Comparison of ENCODE assay signal across 24 cellular contexts in genomic region chr17:64186171-64187092, GRCh38. TPM values are rescaled to one million over a fixed set of nuclear protein-coding genes. Genes with fewer than 3 reads are reported as not detected.
DNase-seq lines count a peak whose midpoint lies in the region; ATAC-seq, FAIRE-seq and TF ChIP-seq lines count a peak whose summit lies in the region.
"Had no signal": no experiment of that assay in that cellular context is flagged by ENCODE, and none has a peak within 500 bp of the region (broad histone marks: within the 10 kb centered on the region; RNA-seq: fewer than 3 reads in every experiment).

No MANE protein-coding gene starts in this region.

- TF ChIP-seq CTCF in Caco-2 (IDR thresholded peaks at IDR 0.05; ENCODE audit: insufficient read depth in 1 of 2, low read depth in 1 of 2, low read length in 1 of 2, severe bottlenecking in 1 of 2, unreplicated experiment in 1 of 2) (no peak), RWPE1 (conservative IDR thresholded peaks at IDR 0.05; ENCODE audit: low read depth) (no peak), fibroblast of villous mesenchyme (IDR thresholded peaks at IDR 0.05; ENCODE audit: insufficient read depth, low read depth, low read length) (no peak), gastrocnemius medialis (IDR thresholded peaks at IDR 0.05 in 4 of 5, conservative IDR thresholded peaks at IDR 0.05 in 1 of 5) (no peak)

- H3K27ac ChIP-seq in RWPE1 (peak overlapping the region; percentile 3; the same call in 1 of the 2 replicates), gastrocnemius medialis (peak overlapping the region; percentile 72 to 79 (median 77))
- H3K27ac ChIP-seq: A549, BLaER1 had no signal

- H3K4me3 Mint-ChIP-seq in Caco-2 (ENCODE audit: unreplicated experiment), result no peak overlapping the region
- H3K4me3 Mint-ChIP-seq: CD8-positive, alpha-beta memory T cell; H9; IgD-negative memory B cell had no signal

- BruUV-seq in Caco-2 (replicated peaks; lab: Mats Ljungman, UMichigan), result no TSS peak

- no peak for FAIRE-seq in H54 (lab: Jason Lieb, UNC)
- FAIRE-seq: A549, G401.6, HTR-8/SVneo had no signal

- H3K27me3 ChIP-seq in Caco-2 (replicated peaks; ENCODE audit: control insufficient read depth, insufficient read depth, low read length) (no peaks in the 10 kb centered on the region), gastrocnemius medialis (no peaks in the 10 kb centered on the region)
- H3K27me3 ChIP-seq: BLaER1, Peyer's patch had no signal

- peaks cover 21% of the 10 kb centered on the region for H3K4me1 Mint-ChIP-seq in Caco-2 (ENCODE audit: low read depth, unreplicated experiment)
- H3K4me1 Mint-ChIP-seq: H9, IgD-negative memory B cell had no signal

- POLR2A ChIA-PET in Caco-2 (lab: Charles Lee), result no interaction called here
- POLR2A ChIA-PET in RWPE1 (lab: Yijun Ruan, JAX; ENCODE audit: low non-redundant PET), result no interaction called here

- H3K36me3 Mint-ChIP-seq in Caco-2 (ENCODE audit: insufficient read depth, unreplicated experiment), result peaks cover 12% of the 10 kb centered on the region

- ATAC-seq in gastrocnemius medialis (peak; percentile 34 to 48), GM21423 (IDR thresholded peaks at IDR 0.05; ENCODE audit: unreplicated experiment) (no peak)
- ATAC-seq: Right ventricle myocardium inferior had no signal

- H3K36me3 ChIP-seq in Caco-2 (ENCODE audit: control insufficient read depth, insufficient read depth, low read length) (no peaks in the 10 kb centered on the region), gastrocnemius medialis (peaks cover 0 to 7% of the 10 kb centered on the region in 2 donors)

- H3K27me3 Mint-ChIP-seq in Caco-2 (ENCODE audit: insufficient read depth, unreplicated experiment), result no peaks in the 10 kb centered on the region
- H3K27me3 Mint-ChIP-seq: CD8-positive, alpha-beta memory T cell; IgD-negative memory B cell had no signal

- H3K4me3 ChIP-seq in Caco-2 (ENCODE audit: low read depth, low read length) (no peak overlapping the region), fibroblast of villous mesenchyme (ENCODE audit: low read depth, low read length) (no peak overlapping the region), gastrocnemius medialis (no peak overlapping the region)
- H3K4me3 ChIP-seq: A549, BLaER1, Peyer's patch had no signal

- in situ Hi-C loops in gastrocnemius medialis (cut with MboI; ENCODE audit: low sequenced_read_pairs in 4 of 4), result no loop called here

- CTCF ChIA-PET in Caco-2 (lab: Charles Lee), result no interaction called here
- CTCF ChIA-PET in RWPE1 (lab: Yijun Ruan, JAX), result no interaction called here

- H3K9me3 ChIP-seq in Caco-2, result no peaks in the 10 kb centered on the region
- H3K9me3 ChIP-seq in gastrocnemius medialis, result no peaks in the 10 kb centered on the region
- H3K9me3 ChIP-seq: A549, BLaER1, Peyer's patch had no signal

- H3K4me1 ChIP-seq in Caco-2 (peaks cover 25% of the 10 kb centered on the region), gastrocnemius medialis (peaks cover 11 to 23% of the 10 kb centered on the region in 2 donors)
- H3K4me1 ChIP-seq: A549 had no signal

- H3K27ac Mint-ChIP-seq in Caco-2 (ENCODE audit: unreplicated experiment), result peak overlapping the region; percentile 86
- H3K27ac Mint-ChIP-seq: IgD-negative memory B cell had no signal

- intact Hi-C loops in Caco-2 (cut with micrococcal nuclease; ENCODE audit: unreplicated experiment) (loop anchor here (1.0 to 2.0 kb wide), 2 partner anchors 30 to 41 kb away; no protein-coding TSS in a partner anchor), gastrocnemius medialis (cut with DNase I; ENCODE audit: low total_unique reads) (no loop called here)

- TF ChIP-seq POLR2A in gastrocnemius medialis (IDR thresholded peaks at IDR 0.05) (no peak), H54 (IDR thresholded peaks at IDR 0.05; ENCODE audit: low read depth, low read length) (no peak)

- H3K9me3 Mint-ChIP-seq in Caco-2 (ENCODE audit: unreplicated experiment), result no peaks in the 10 kb centered on the region
- H3K9me3 Mint-ChIP-seq: CD8-positive, alpha-beta memory T cell; H9; IgD-negative memory B cell had no signal

- DNase-seq in Caco-2 (no peak), RWPE1 (ENCODE audit: low spot score) (no peak), fibroblast of villous mesenchyme (ENCODE audit: low read depth) (peak; percentile 56), gastrocnemius medialis (no peak), H54 (ENCODE audit: insufficient read length, low spot score) (no peak), DMS53 treated with DMSO at 0.1 percent for 48 hours (lab: John Stamatoyannopoulos, UW; ENCODE audit: unreplicated experiment) (no peak)
- DNase-seq in stimulated activated CD8-positive, alpha-beta memory T cell treated with anti-CD3 and anti-CD28 coated beads, Interleukin-4, amount 100 ng/mL, for 48 hours, result no peak
- DNase-seq: CD8-positive, alpha-beta memory T cell; DND-41; H9; Karpas-422; NCI-H1436 treated with DMSO at 0.1 percent for 48 hours; NCI-H2081; NCI-H2171 treated with DMSO at 0.1 percent for 48 hours; NCI-H446; NK-92 treated with Interleukin-12 subunit alpha and Interleukin-12 subunit beta, amount 100 ng/mL, for 24 hours had no signal

RNA-seq across cellular contexts. Expression of gene ERN1, which starts 56.5 kb away (rescaled TPM):
- total RNA-seq in Caco-2 (2022) (24.3 and 27.5 TPM in 2 replicates), fibroblast of villous mesenchyme (13.5 and 14.7 TPM in 2 replicates), gastrocnemius medialis (10 to 100 TPM in 3 of 4 donors, 1 to 10 TPM in 1; 9.7 to 27.5 (median 13.8) TPM)
